Comparison of ENCODE assay signal across 13 cellular contexts in the genomic region with DNA sequence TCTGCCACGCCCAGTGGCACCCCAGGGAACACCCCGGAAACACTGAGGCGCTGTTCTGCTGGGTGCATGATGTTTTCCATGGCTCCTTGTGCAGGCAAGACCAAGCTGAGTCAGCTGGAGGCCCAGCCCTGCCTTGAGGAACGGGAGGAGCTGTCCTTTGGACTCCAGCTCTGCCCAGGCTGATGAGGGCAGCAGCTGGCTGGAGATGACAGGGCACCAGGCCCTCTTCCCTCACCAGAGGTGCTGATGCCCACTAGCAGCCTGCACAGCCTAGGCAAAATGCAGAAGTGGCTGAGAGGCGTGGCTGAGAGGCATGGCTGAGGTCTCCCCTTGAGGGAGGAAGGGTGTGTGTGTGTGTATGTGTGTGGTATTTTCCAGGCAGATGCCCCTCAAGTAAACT. TPM values are rescaled to one million over a fixed set of nuclear protein-coding genes. Genes with fewer than 3 reads are reported as not detected.
DNase-seq lines count a peak whose midpoint lies in the region; ATAC-seq and TF ChIP-seq lines count a peak whose summit lies in the region.
"Had no signal": no experiment of that assay in that cellular context is flagged by ENCODE, and none has a peak within 500 bp of the region (broad histone marks: within the 10 kb centered on the region; RNA-seq: fewer than 3 reads in every experiment).

No MANE protein-coding gene starts in this region.

- H3K4me1 Mint-ChIP-seq in stimulated activated memory B cell treated with anti-CD40 and anti-IgM and Interleukin-4, amounts not matched to agents 10 μg/mL and 1 μg/mL and 100 μg/mL, for 72 hours: peaks cover 31% of the 10 kb centered on the region

- DNase-seq in Peyer's patch (peak; percentile 31 to 92 (median 91)), germinal center (ENCODE audit: low spot score) (peak; percentile 31), amygdala (lab: John Stamatoyannopoulos, UW) (no peak)
- DNase-seq: heart left ventricle, NCI-H2029 treated with DMSO at 0.1 percent for 48 hours had no signal

- H3K4me1 ChIP-seq in HEK293 (ENCODE audit: control insufficient read depth, insufficient read depth, low read length) (peaks cover 25% of the 10 kb centered on the region), Peyer's patch (peaks cover 0 to 36% (median 4%) of the 10 kb centered on the region in 4 donors)

- H3K27ac ChIP-seq in HEK293 (ENCODE audit: extremely low read depth, low read depth, low read length) (no peak overlapping the region; the same call in 1 of the 2 replicates), Peyer's patch (peak overlapping the region in 3 of 4 donors; percentile 91 to 96 (median 95))
- H3K27ac ChIP-seq: heart left ventricle had no signal

- H3K9me3 ChIP-seq in HEK293 (ENCODE audit: control insufficient read depth, insufficient read depth, low read depth, low read length): no peaks in the 10 kb centered on the region
- no peaks in the 10 kb centered on the region for H3K9me3 ChIP-seq in Peyer's patch
- H3K9me3 ChIP-seq: adrenal gland, heart left ventricle had no signal

- H3K27me3 Mint-ChIP-seq in stimulated activated memory B cell treated with anti-CD40 and anti-IgM and Interleukin-4, amounts not matched to agents 10 μg/mL and 1 μg/mL and 100 μg/mL, for 72 hours: peaks cover 33% of the 10 kb centered on the region

- no peaks in the 10 kb centered on the region for H3K36me3 Mint-ChIP-seq in stimulated activated memory B cell treated with anti-CD40 and anti-IgM and Interleukin-4, amounts not matched to agents 10 μg/mL and 1 μg/mL and 100 μg/mL, for 72 hours

- POLR2A ChIA-PET in HEK293 (lab: Yijun Ruan, JAX): no interaction called here

- no peak overlapping the region for H3K4me3 ChIP-seq in HEK293 (ENCODE audit: low read depth, low read length)
- H3K4me3 ChIP-seq in Peyer's patch: peak overlapping the region in 2 of 4 donors; percentile 70 to 73
- H3K4me3 ChIP-seq: adrenal gland, heart left ventricle had no signal

- H3K27me3 ChIP-seq in Peyer's patch: no peaks in the 10 kb centered on the region
- H3K27me3 ChIP-seq: adrenal gland had no signal

- CTCF ChIA-PET in HEK293 (lab: Yijun Ruan, JAX): no interaction called here

- H3K9me3 Mint-ChIP-seq in stimulated activated memory B cell treated with anti-CD40 and anti-IgM and Interleukin-4, amounts not matched to agents 10 μg/mL and 1 μg/mL and 100 μg/mL, for 72 hours: no peaks in the 10 kb centered on the region

- peak; percentile 90 to 97 for TF ChIP-seq POLR2A in Peyer's patch (IDR thresholded peaks at IDR 0.05)

- TF ChIP-seq CTCF in HEK293 (tag by site-specific recombination; IDR thresholded peaks at IDR 0.05) (no peak), Peyer's patch (IDR thresholded peaks at IDR 0.05) (peak in 1 of 6 experiments; percentile 11)

- peak; percentile 68 for ATAC-seq in stimulated activated memory B cell treated with anti-CD40 and anti-IgM and Interleukin-4, amounts not matched to agents 10 μg/mL and 1 μg/mL and 100 μg/mL, for 72 hours
- ATAC-seq in GM18858 (IDR thresholded peaks at IDR 0.05; ENCODE audit: unreplicated experiment) (no peak), GM21619 (IDR thresholded peaks at IDR 0.05; ENCODE audit: unreplicated experiment) (no peak), GM18520 (IDR thresholded peaks at IDR 0.05; ENCODE audit: unreplicated experiment) (no peak)
- ATAC-seq: sciatic nerve had no signal

- H3K36me3 ChIP-seq in HEK293 (ENCODE audit: control insufficient read depth in 2 of 2, insufficient read depth in 1 of 2, low read length in 2 of 2): no peaks in the 10 kb centered on the region
- H3K36me3 ChIP-seq in Peyer's patch: peaks cover 0 to 4% (median 0%) of the 10 kb centered on the region in 3 donors
- H3K36me3 ChIP-seq: adrenal gland, heart left ventricle had no signal

- H3K27ac Mint-ChIP-seq in stimulated activated memory B cell treated with anti-CD40 and anti-IgM and Interleukin-4, amounts not matched to agents 10 μg/mL and 1 μg/mL and 100 μg/mL, for 72 hours: no peak overlapping the region

- no peak overlapping the region for H3K4me3 Mint-ChIP-seq in stimulated activated memory B cell treated with anti-CD40 and anti-IgM and Interleukin-4, amounts not matched to agents 10 μg/mL and 1 μg/mL and 100 μg/mL, for 72 hours

TF ChIP-seq in HEK293, 187 proteins besides CTCF, POLR2A, EP300 and RAD21:
- TF ChIP-seq ZNF600 (tag by site-specific recombination; IDR thresholded peaks at IDR 0.05) (peak; percentile 19; the same call in 1 of the 2 replicates), ZNF433 (tag by site-specific recombination; IDR thresholded peaks at IDR 0.05; ENCODE audit: low read depth) (no peak), ZNF140 (tag by site-specific recombination; IDR thresholded peaks at IDR 0.05) (no peak), KLF1 (tag by site-specific recombination; IDR thresholded peaks at IDR 0.05) (peak; percentile 74), ZNF843 (tag by site-specific recombination; IDR thresholded peaks at IDR 0.05) (no peak)
- TF ChIP-seq, protein P1, sequence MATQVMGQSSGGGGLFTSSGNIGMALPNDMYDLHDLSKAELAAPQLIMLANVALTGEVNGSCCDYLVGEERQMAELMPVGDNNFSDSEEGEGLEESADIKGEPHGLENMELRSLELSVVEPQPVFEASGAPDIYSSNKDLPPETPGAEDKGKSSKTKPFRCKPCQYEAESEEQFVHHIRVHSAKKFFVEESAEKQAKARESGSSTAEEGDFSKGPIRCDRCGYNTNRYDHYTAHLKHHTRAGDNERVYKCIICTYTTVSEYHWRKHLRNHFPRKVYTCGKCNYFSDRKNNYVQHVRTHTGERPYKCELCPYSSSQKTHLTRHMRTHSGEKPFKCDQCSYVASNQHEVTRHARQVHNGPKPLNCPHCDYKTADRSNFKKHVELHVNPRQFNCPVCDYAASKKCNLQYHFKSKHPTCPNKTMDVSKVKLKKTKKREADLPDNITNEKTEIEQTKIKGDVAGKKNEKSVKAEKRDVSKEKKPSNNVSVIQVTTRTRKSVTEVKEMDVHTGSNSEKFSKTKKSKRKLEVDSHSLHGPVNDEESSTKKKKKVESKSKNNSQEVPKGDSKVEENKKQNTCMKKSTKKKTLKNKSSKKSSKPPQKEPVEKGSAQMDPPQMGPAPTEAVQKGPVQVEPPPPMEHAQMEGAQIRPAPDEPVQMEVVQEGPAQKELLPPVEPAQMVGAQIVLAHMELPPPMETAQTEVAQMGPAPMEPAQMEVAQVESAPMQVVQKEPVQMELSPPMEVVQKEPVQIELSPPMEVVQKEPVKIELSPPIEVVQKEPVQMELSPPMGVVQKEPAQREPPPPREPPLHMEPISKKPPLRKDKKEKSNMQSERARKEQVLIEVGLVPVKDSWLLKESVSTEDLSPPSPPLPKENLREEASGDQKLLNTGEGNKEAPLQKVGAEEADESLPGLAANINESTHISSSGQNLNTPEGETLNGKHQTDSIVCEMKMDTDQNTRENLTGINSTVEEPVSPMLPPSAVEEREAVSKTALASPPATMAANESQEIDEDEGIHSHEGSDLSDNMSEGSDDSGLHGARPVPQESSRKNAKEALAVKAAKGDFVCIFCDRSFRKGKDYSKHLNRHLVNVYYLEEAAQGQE (tag by site-specific recombination; IDR thresholded peaks at IDR 0.05): peak; percentile 76
- TF ChIP-seq, protein P2, sequence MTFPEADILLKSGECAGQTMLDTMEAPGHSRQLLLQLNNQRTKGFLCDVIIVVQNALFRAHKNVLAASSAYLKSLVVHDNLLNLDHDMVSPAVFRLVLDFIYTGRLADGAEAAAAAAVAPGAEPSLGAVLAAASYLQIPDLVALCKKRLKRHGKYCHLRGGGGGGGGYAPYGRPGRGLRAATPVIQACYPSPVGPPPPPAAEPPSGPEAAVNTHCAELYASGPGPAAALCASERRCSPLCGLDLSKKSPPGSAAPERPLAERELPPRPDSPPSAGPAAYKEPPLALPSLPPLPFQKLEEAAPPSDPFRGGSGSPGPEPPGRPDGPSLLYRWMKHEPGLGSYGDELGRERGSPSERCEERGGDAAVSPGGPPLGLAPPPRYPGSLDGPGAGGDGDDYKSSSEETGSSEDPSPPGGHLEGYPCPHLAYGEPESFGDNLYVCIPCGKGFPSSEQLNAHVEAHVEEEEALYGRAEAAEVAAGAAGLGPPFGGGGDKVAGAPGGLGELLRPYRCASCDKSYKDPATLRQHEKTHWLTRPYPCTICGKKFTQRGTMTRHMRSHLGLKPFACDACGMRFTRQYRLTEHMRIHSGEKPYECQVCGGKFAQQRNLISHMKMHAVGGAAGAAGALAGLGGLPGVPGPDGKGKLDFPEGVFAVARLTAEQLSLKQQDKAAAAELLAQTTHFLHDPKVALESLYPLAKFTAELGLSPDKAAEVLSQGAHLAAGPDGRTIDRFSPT (tag by site-specific recombination; IDR thresholded peaks at IDR 0.05): no peak
TF ChIP-seq in HEK293: peak in this region for 3.

RNA-seq across cellular contexts. Expression of a gene that starts 2.4 kb away (rescaled TPM):
- total RNA-seq in Peyer's patch: 100 to 1,000 TPM in 1 of 4 donors, 10 to 100 TPM in 3; 47.9 to 106 (median 95.9) TPM

RNA-seq across cellular contexts. Expression of a gene that starts 33.1 kb away (rescaled TPM):
- not detected for total RNA-seq in Peyer's patch
- total RNA-seq: adrenal gland, sciatic nerve, subcutaneous adipose tissue had no signal

RNA-seq across cellular contexts. Expression of a gene that starts 54.7 kb away (rescaled TPM):
- 1 to 10 TPM in 1 of 4 donors, under 1 TPM in 1, not detected in 2; 0.80 to 4.1 TPM for total RNA-seq in Peyer's patch

Comparison
In these comparisons a context has a peak if more than half of its experiments do, and no peak if none do; other contexts are left out.
1. DNase-seq: peak in Peyer's patch (3 of 3) and germinal center (single experiment); none in amygdala (0 of 56).